1 cellular context compared by ENCODE assay signal in genomic region chr17:13346996-13347762, GRCh38.
TF ChIP-seq lines count a peak whose summit lies in the region.

No MANE protein-coding gene starts in this region.

TF ChIP-seq in H1, 55 proteins besides CTCF, POLR2A, EP300 and RAD21:
- TF ChIP-seq E2F6 (IDR thresholded peaks at IDR 0.05) (peak; percentile 34; the same call in 1 of the 2 replicates), TAF7 (optimal IDR thresholded peaks at IDR 0.05; ENCODE audit: borderline replicate concordance, low read depth, low read length) (no peak)
TF ChIP-seq in H1: peak in this region for 1.
